In genomic region chr6:67016921-67017460, GRCh38 we compare ENCODE assay signal across 24 cellular contexts.
DNase-seq lines count a peak whose midpoint lies in the region; ATAC-seq, FAIRE-seq and TF ChIP-seq lines count a peak whose summit lies in the region.
"Had no signal": no experiment of that assay in that cellular context is flagged by ENCODE, and none has a peak within 500 bp of the region (broad histone marks: within the 10 kb centered on the region; RNA-seq: fewer than 3 reads in every experiment).

No MANE protein-coding gene starts in this region.

- H3K27ac ChIP-seq in A673 (ENCODE audit: low read depth, low read length, poor library complexity, severe bottlenecking) (no peak overlapping the region), Karpas-422 (ENCODE audit: low read length) (no peak overlapping the region), GM23338 (ENCODE audit: low read depth) (no peak overlapping the region), uterus (no peak overlapping the region)
- H3K27ac ChIP-seq: BLaER1 treated with 17β-estradiol and CSF1 and Interleukin-3, amounts not matched to agents 10 nM and 100 nM had no signal

- no peaks in the 10 kb centered on the region for H3F3A ChIP-seq in GM23338 (replicated peaks; ENCODE audit: low read depth)

- no peaks in the 10 kb centered on the region for H3K79me2 ChIP-seq in Karpas-422 (ENCODE audit: low read length)
- no peaks in the 10 kb centered on the region for H3K79me2 ChIP-seq in GM23338 (replicated peaks; ENCODE audit: insufficient read depth)

- H3K9me3 ChIP-seq in A673 (ENCODE audit: low read depth, low read length, poor library complexity, severe bottlenecking) (no peaks in the 10 kb centered on the region), Karpas-422 (ENCODE audit: low read length) (no peaks in the 10 kb centered on the region), neuron (ENCODE audit: low read length) (no peaks in the 10 kb centered on the region), uterus (no peaks in the 10 kb centered on the region)
- H3K9me3 ChIP-seq: BE2C; BLaER1 treated with 17β-estradiol and CSF1 and Interleukin-3, amounts not matched to agents 10 nM and 100 nM had no signal

- no peak for TF ChIP-seq CTCF in A673 (conservative IDR thresholded peaks at IDR 0.05; ENCODE audit: low read depth, low read length)
- no peak for TF ChIP-seq CTCF in GM23338 (conservative IDR thresholded peaks at IDR 0.05; ENCODE audit: low read depth in 2 of 2)
- no peak for TF ChIP-seq CTCF in uterus (IDR thresholded peaks at IDR 0.05)

- H3K4me1 Mint-ChIP-seq in GM23338, result no peaks in the 10 kb centered on the region
- H3K4me1 Mint-ChIP-seq: CD14-positive monocyte; CD8-positive, alpha-beta memory T cell had no signal

- H3K36me3 ChIP-seq in A673 (ENCODE audit: insufficient read depth, low read length, poor library complexity, severe bottlenecking) (no peaks in the 10 kb centered on the region), Karpas-422 (ENCODE audit: insufficient read depth, low read length) (no peaks in the 10 kb centered on the region), neuron (ENCODE audit: insufficient read depth, low read length) (no peaks in the 10 kb centered on the region), GM23338 (ENCODE audit: insufficient read depth) (no peaks in the 10 kb centered on the region), uterus (no peaks in the 10 kb centered on the region), H7 (replicated peaks; ENCODE audit: control insufficient read depth, insufficient read depth, low read length) (no peaks in the 10 kb centered on the region)
- H3K36me3 ChIP-seq: BE2C; BLaER1 treated with 17β-estradiol and CSF1 and Interleukin-3, amounts not matched to agents 10 nM and 100 nM had no signal

- TF ChIP-seq POLR2A in uterus (IDR thresholded peaks at IDR 0.05), result no peak

- POLR2A ChIA-PET in A673 (lab: Charles Lee; ENCODE audit: low non-redundant PET), result no interaction called here

- H3K27me3 ChIP-seq in A673 (replicated peaks; ENCODE audit: insufficient read depth, low read depth, low read length, poor library complexity), result no peaks in the 10 kb centered on the region
- no peaks in the 10 kb centered on the region for H3K27me3 ChIP-seq in Karpas-422 (ENCODE audit: low read length)
- no peaks in the 10 kb centered on the region for H3K27me3 ChIP-seq in neuron (ENCODE audit: insufficient read depth, low read length)
- H3K27me3 ChIP-seq in GM23338 (ENCODE audit: insufficient read depth), result no peaks in the 10 kb centered on the region
- H3K27me3 ChIP-seq in uterus, result no peaks in the 10 kb centered on the region
- H3K27me3 ChIP-seq in H7 (ENCODE audit: control insufficient read depth, insufficient read depth, low read length), result no peaks in the 10 kb centered on the region
- H3K27me3 ChIP-seq: BE2C; BLaER1 treated with 17β-estradiol and CSF1 and Interleukin-3, amounts not matched to agents 10 nM and 100 nM had no signal

- H3K4me3 Mint-ChIP-seq in GM23338, result no peak overlapping the region
- H3K4me3 Mint-ChIP-seq: CD14-positive monocyte; CD4-positive, alpha-beta T cell; CD8-positive, alpha-beta memory T cell had no signal

- H3K9me2 ChIP-seq in Karpas-422 (replicated peaks; ENCODE audit: insufficient read depth, low read length), result no peaks in the 10 kb centered on the region
- no peaks in the 10 kb centered on the region for H3K9me2 ChIP-seq in GM23338 (ENCODE audit: insufficient read depth)

- H4K20me1 ChIP-seq in Karpas-422 (ENCODE audit: insufficient read depth, low read depth, low read length) (no peaks in the 10 kb centered on the region), GM23338 (replicated peaks; ENCODE audit: insufficient read depth) (no peaks in the 10 kb centered on the region)
- H4K20me1 ChIP-seq: BLaER1 treated with 17β-estradiol and CSF1 and Interleukin-3, amounts not matched to agents 10 nM and 100 nM had no signal

- H3K4me2 ChIP-seq in Karpas-422 (ENCODE audit: low read depth, low read length, poor library complexity, severe bottlenecking) (no peak overlapping the region), GM23338 (no peak overlapping the region)
- H3K4me2 ChIP-seq: BLaER1 treated with 17β-estradiol and CSF1 and Interleukin-3, amounts not matched to agents 10 nM and 100 nM had no signal

- DNase-seq in A673 (ENCODE audit: low spot score), result peak; percentile 36
- no peak for DNase-seq in Karpas-422
- no peak for DNase-seq in GM23338 (ENCODE audit: low spot score)
- no peak for DNase-seq in uterus
- DNase-seq in H7, result no peak
- DNase-seq: ACHN; AML-193; BE2C; CD4-positive, alpha-beta T cell; CD8-positive, alpha-beta memory T cell; DMS 273 treated with DMSO at 0.1 percent for 48 hours; DMS79; EL; GDM1; GOT3 had no signal

- no peaks in the 10 kb centered on the region for H3K27me3 Mint-ChIP-seq in GM23338 (ENCODE audit: insufficient read depth, low read depth, poor library complexity)
- H3K27me3 Mint-ChIP-seq: CD4-positive, alpha-beta T cell; CD8-positive, alpha-beta memory T cell had no signal

- peak overlapping the region; percentile 19 for H2AFZ ChIP-seq in Karpas-422 (ENCODE audit: low read length)
- peak overlapping the region; percentile 54 for H2AFZ ChIP-seq in neuron (ENCODE audit: low read depth, low read length)
- no peak overlapping the region for H2AFZ ChIP-seq in GM23338

- peak; percentile 88 for FAIRE-seq in endometrium (lab: Jason Lieb, UNC)
- FAIRE-seq: D721Med, GM12878, GM19239, H54 had no signal

- peaks cover 9% of the 10 kb centered on the region; the same call in 2 of the 3 replicates for H3K9me3 Mint-ChIP-seq in GM23338

- BruUV-seq in A673 (replicated peaks; lab: Mats Ljungman, UMichigan), result no TSS peak

- H3K36me3 Mint-ChIP-seq in GM23338 (ENCODE audit: low read depth), result peaks cover 5% of the 10 kb centered on the region; the same call in 2 of the 3 replicates
- H3K36me3 Mint-ChIP-seq: CD14-positive monocyte; CD8-positive, alpha-beta memory T cell had no signal

- intact Hi-C loops in A673 (cut with micrococcal nuclease; ENCODE audit: unreplicated experiment), result no loop called here
- intact Hi-C loops in uterus (cut with DNase I; ENCODE audit: low total_unique reads), result no loop called here

- H3K4me3 ChIP-seq in A673 (ENCODE audit: low read depth, low read length, poor library complexity, severe bottlenecking), result no peak overlapping the region
- no peak overlapping the region for H3K4me3 ChIP-seq in Karpas-422 (ENCODE audit: low read length)
- H3K4me3 ChIP-seq in neuron (ENCODE audit: low read length), result no peak overlapping the region
- H3K4me3 ChIP-seq in GM23338, result no peak overlapping the region
- H3K4me3 ChIP-seq in uterus, result no peak overlapping the region
- H3K4me3 ChIP-seq in H7 (ENCODE audit: insufficient read depth, low read depth, low read length), result no peak overlapping the region
- H3K4me3 ChIP-seq: BLaER1 treated with 17β-estradiol and CSF1 and Interleukin-3, amounts not matched to agents 10 nM and 100 nM; GM12878 had no signal

- H3K9ac ChIP-seq in Karpas-422 (ENCODE audit: low read length), result no peak overlapping the region
- H3K9ac ChIP-seq: BLaER1 treated with 17β-estradiol and CSF1 and Interleukin-3, amounts not matched to agents 10 nM and 100 nM had no signal

- CTCF ChIA-PET in A673 (lab: Charles Lee), result no interaction called here

- H3K4me1 ChIP-seq in A673 (ENCODE audit: insufficient read depth, low read length, poor library complexity, severe bottlenecking) (no peaks in the 10 kb centered on the region), Karpas-422 (ENCODE audit: low read length) (no peaks in the 10 kb centered on the region), neuron (ENCODE audit: insufficient read depth, low read length) (no peaks in the 10 kb centered on the region), GM23338 (ENCODE audit: insufficient read depth) (no peaks in the 10 kb centered on the region), uterus (no peaks in the 10 kb centered on the region)
- H3K4me1 ChIP-seq: BE2C; BLaER1 treated with 17β-estradiol and CSF1 and Interleukin-3, amounts not matched to agents 10 nM and 100 nM had no signal

- ATAC-seq in GM23338, result no peak
- ATAC-seq: GM12878, HCT116 had no signal

- H3K27ac Mint-ChIP-seq in GM23338, result no peak overlapping the region
- H3K27ac Mint-ChIP-seq: CD14-positive monocyte; CD4-positive, alpha-beta T cell; CD8-positive, alpha-beta memory T cell had no signal

TF ChIP-seq in GM23338, 12 proteins besides CTCF, POLR2A, EP300 and RAD21 (continues in another document):
- TF ChIP-seq REST (IDR thresholded peaks at IDR 0.05; ENCODE audit: unreplicated experiment), result no peak
- TF ChIP-seq STAT1 (IDR thresholded peaks at IDR 0.05; ENCODE audit: unreplicated experiment), result no peak
- no peak for TF ChIP-seq POLR2AphosphoS5 (IDR thresholded peaks at IDR 0.05; ENCODE audit: low read depth)
- TF ChIP-seq JUNB (IDR thresholded peaks at IDR 0.05; ENCODE audit: unreplicated experiment), result no peak
